Comparison of ENCODE assay signal across 1 cellular context in genomic region chr22:32917577-32918375, GRCh38.
TF ChIP-seq lines count a peak whose summit lies in the region.

No MANE protein-coding gene starts in this region.

TF ChIP-seq in IMR-90, 13 proteins besides CTCF, POLR2A, EP300 and RAD21 (continued from another document):
- no peak for TF ChIP-seq BHLHE40 (IDR thresholded peaks at IDR 0.05; ENCODE audit: low read depth, low read length)
- TF ChIP-seq RCOR1 (IDR thresholded peaks at IDR 0.05; ENCODE audit: insufficient replicate concordance, low read length), result no peak
- TF ChIP-seq RFX5 (IDR thresholded peaks at IDR 0.05; ENCODE audit: low read depth, low read length), result no peak
